ENCODE assay signal across 8 cellular contexts in the genomic region with DNA sequence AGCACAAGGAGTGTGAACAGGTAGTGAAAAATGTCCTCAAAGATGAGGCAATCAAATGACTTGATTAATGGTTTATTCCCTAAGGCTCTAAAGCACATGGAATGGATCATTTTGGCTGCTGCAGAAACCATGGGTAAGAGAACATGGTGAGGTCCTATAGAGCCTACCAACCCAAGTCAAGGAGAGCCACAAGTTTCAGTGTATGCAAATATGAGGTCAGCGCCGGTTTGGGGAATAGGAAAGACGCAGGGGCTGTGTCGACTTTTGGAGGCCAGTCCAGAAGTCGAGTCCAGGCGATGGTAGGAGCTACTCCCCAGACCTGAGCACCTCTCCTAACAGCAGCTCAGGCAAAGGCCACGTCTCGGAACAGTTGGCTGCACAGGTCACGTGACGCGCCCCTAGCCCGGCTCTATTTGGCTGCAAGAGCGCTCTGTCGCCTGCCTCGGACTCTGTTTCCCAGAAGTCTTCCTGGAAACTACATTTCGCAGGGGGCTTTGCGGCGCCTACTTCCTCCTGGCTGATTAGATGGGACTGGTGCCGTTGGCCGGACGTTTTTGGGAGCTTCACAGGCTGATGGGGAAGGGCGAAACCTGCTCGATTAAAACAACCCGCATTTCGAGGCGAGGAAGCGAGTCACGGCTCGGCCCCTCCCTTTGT.
DNase-seq lines count a peak whose midpoint lies in the region; ATAC-seq, FAIRE-seq and TF ChIP-seq lines count a peak whose summit lies in the region.

No MANE protein-coding gene starts in this region.

- H3K36me3 ChIP-seq in bronchial epithelial cell (ENCODE audit: control insufficient read depth, insufficient read depth, low read length), result no peaks in the 10 kb centered on the region

- peak overlapping the region; percentile 98 for H3K27ac Mint-ChIP-seq in WTC11
- H3K27ac Mint-ChIP-seq in immature natural killer cell, result peak overlapping the region; percentile 87 to 96 (median 92)

- POLR2A ChIA-PET in WTC11 (lab: Charles Lee), result interaction anchor here (1.2 to 1.8 kb wide), 2 partner anchors 74 to 121 kb away, joined by 5 to 13 read pairs; partner anchors contain the start of gene CHD6

- H3K4me1 Mint-ChIP-seq in WTC11 (peaks cover 33% of the 10 kb centered on the region), immature natural killer cell (peaks cover 12 to 18% of the 10 kb centered on the region in 2 donors)

- CTCF ChIA-PET in WTC11 (lab: Charles Lee), result interaction anchor here (0.6 to 1.6 kb wide), 19 partner anchors 9 to 442 kb away, joined by 3 to 12 read pairs (median 3); partner anchors contain the start of gene CHD6

- TF ChIP-seq CTCF in WTC11 (IDR thresholded peaks at IDR 0.05), result no peak
- no peak for TF ChIP-seq CTCF in bronchial epithelial cell (IDR thresholded peaks at IDR 0.05; ENCODE audit: insufficient read depth, low read length, severe bottlenecking)

- H3K4me3 Mint-ChIP-seq in WTC11 (peak overlapping the region; percentile 94), immature natural killer cell (peak overlapping the region; percentile 86 to 98 (median 89))

- H3K4me3 ChIP-seq in bronchial epithelial cell (ENCODE audit: low read depth, low read length), result peak overlapping the region; percentile 62

- peak; percentile 58 for ATAC-seq in GM18502 (IDR thresholded peaks at IDR 0.05; ENCODE audit: poor library complexity, unreplicated experiment)
- peak; percentile 51 for ATAC-seq in HG02884 (IDR thresholded peaks at IDR 0.05; ENCODE audit: unreplicated experiment)
- peak; percentile 84 for ATAC-seq in WTC11

- no peak for FAIRE-seq in bronchial epithelial cell (lab: Jason Lieb, UNC)

- DNase-seq in NCI-H187 treated with DMSO at 0.1 percent for 48 hours (lab: John Stamatoyannopoulos, UW) (peak; percentile 27), WTC11 (ENCODE audit: low spot score) (peak; percentile 87), bronchial epithelial cell (ENCODE audit: low read depth) (peak; percentile 28), immature natural killer cell (peak; percentile 66 to 76 (median 68)), smooth muscle cell of the brain vasculature (ENCODE audit: low read depth, low spot score) (peak; percentile 29), COLO829 (ENCODE audit: low spot score) (no peak)

- H3K9me3 Mint-ChIP-seq in WTC11, result no peaks in the 10 kb centered on the region
- peaks cover 0 to 1% (median 0%) of the 10 kb centered on the region in 6 donors for H3K9me3 Mint-ChIP-seq in immature natural killer cell

- H3K36me3 Mint-ChIP-seq in WTC11 (no peaks in the 10 kb centered on the region), immature natural killer cell (peaks cover 0 to 6% (median 0%) of the 10 kb centered on the region in 3 donors)

- no peaks in the 10 kb centered on the region for H3K27me3 ChIP-seq in bronchial epithelial cell (ENCODE audit: control insufficient read depth, insufficient read depth, low read length)

- H3K27me3 Mint-ChIP-seq in WTC11 (ENCODE audit: low read depth) (peaks cover 2% of the 10 kb centered on the region; the same call in 1 of the 2 replicates), immature natural killer cell (ENCODE audit: low read depth in 3 of 3) (peaks cover under 1 to 6% (median 4%) of the 10 kb centered on the region in 3 donors)

TF ChIP-seq in WTC11, 78 proteins besides CTCF, POLR2A, EP300 and RAD21:
- TF ChIP-seq, protein P1, sequence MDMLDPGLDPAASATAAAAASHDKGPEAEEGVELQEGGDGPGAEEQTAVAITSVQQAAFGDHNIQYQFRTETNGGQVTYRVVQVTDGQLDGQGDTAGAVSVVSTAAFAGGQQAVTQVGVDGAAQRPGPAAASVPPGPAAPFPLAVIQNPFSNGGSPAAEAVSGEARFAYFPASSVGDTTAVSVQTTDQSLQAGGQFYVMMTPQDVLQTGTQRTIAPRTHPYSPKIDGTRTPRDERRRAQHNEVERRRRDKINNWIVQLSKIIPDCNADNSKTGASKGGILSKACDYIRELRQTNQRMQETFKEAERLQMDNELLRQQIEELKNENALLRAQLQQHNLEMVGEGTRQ (CRISPR knock-in tag; IDR thresholded peaks at IDR 0.05), result peak; percentile 98
- 0 out of 2 replicates have a peak, but pooled peaks have one; percentile 50 for TF ChIP-seq TP53 (CRISPR knock-in tag; IDR thresholded peaks at IDR 0.05)
- TF ChIP-seq E2F1 (CRISPR knock-in tag; IDR thresholded peaks at IDR 0.05), result no peak
- no peak for TF ChIP-seq ZNF138 (CRISPR knock-in tag; conservative IDR thresholded peaks at IDR 0.05)
- TF ChIP-seq CREM (CRISPR knock-in tag; IDR thresholded peaks at IDR 0.05), result 0 out of 2 replicates have a peak, but pooled peaks have one; percentile 51
- TF ChIP-seq SMAD4 (CRISPR knock-in tag; IDR thresholded peaks at IDR 0.05), result no peak
- TF ChIP-seq NFE2L1 (CRISPR knock-in tag; IDR thresholded peaks at IDR 0.05), result no peak
- TF ChIP-seq SOX15 (CRISPR knock-in tag; IDR thresholded peaks at IDR 0.05), result no peak
- TF ChIP-seq PRDM15 (CRISPR knock-in tag; IDR thresholded peaks at IDR 0.05), result no peak
- TF ChIP-seq GABPB1 (CRISPR knock-in tag; IDR thresholded peaks at IDR 0.05), result peak; percentile 52; the same call in 1 of the 2 replicates
- peak; percentile 11; the same call in 1 of the 2 replicates for TF ChIP-seq ETV6 (CRISPR knock-in tag; IDR thresholded peaks at IDR 0.05)
- TF ChIP-seq USF1 (CRISPR knock-in tag; IDR thresholded peaks at IDR 0.05), result peak; percentile 97
